Comparison of ENCODE assay signal across 12 cellular contexts in the genomic region with DNA sequence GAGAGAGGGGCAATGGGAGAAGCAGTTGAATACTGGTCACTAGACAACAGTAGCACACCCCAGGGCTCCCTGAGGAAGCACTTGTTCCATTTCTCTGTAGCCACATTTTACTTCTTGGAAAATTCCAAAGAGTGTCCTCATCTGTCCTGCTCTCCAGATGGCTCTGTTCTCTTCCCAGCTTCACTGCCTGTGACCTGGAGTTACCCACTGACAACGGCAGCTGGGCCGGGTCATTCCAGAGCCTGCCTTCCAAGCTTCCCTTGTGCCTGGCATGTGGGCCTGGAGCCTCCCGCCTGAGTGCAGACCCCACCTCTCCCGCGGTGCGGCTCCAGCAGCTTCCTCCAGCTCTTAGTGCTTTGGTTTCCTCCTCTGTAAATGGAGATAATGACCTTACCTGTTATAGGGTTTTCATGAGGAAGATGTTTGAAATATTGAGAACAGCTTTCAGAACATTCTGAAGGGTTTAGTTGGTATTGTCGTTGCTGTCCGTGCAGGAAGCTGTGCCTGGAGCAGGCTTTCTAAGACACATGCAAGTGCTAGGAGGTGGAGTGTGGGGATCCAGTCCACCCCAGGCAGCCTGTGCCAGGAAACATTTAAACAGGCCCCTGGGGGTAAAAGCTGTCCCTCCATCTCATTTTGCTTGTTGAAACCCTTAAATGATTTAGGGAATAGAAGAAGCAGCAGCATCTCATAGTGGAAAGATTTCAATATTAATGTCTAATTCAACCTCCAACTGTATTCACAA. TPM values are rescaled to one million over a fixed set of nuclear protein-coding genes. Genes with fewer than 3 reads are reported as not detected.
DNase-seq lines count a peak whose midpoint lies in the region; ATAC-seq and TF ChIP-seq lines count a peak whose summit lies in the region.
"Had no signal": no experiment of that assay in that cellular context is flagged by ENCODE, and none has a peak within 500 bp of the region (broad histone marks: within the 10 kb centered on the region; RNA-seq: fewer than 3 reads in every experiment).

No MANE protein-coding gene starts in this region.

- DNase-seq in DND-41 (no peak), RPMI7951 (ENCODE audit: low read depth) (peak; percentile 20), left cardiac atrium (no peak), sigmoid colon (peak; percentile 89), trophoblast cell (no peak), NCI-H510A (lab: John Stamatoyannopoulos, UW) (no peak)
- DNase-seq: NCI-H2171 had no signal

- no peak overlapping the region for H3K23ac ChIP-seq in trophoblast cell (ENCODE audit: low read length)

- no peak overlapping the region for H3K14ac ChIP-seq in trophoblast cell (ENCODE audit: low read length)

- H2BK120ac ChIP-seq in trophoblast cell (ENCODE audit: insufficient read depth, low read length, poor library complexity) = no peak overlapping the region

- H3K27ac ChIP-seq in DND-41 (ENCODE audit: low read length) (peak overlapping the region; percentile 78), sigmoid colon (peak overlapping the region; percentile 58 to 66 (median 63)), trophoblast cell (ENCODE audit: low read depth, low read length) (no peak overlapping the region)
- H3K27ac ChIP-seq: HL-60 had no signal

- H3K4ac ChIP-seq in trophoblast cell (ENCODE audit: low read depth, low read length) = no peak overlapping the region

- intact Hi-C loops in left cardiac atrium (cut with DNase I) = no loop called here
- intact Hi-C loops in sigmoid colon (cut with DNase I) = no loop called here

- H3K79me2 ChIP-seq in DND-41 (ENCODE audit: insufficient read depth, low read length) (no peaks in the 10 kb centered on the region), trophoblast cell (ENCODE audit: control insufficient read depth, insufficient read depth, low read length, poor library complexity) (no peaks in the 10 kb centered on the region)

- no peak for TF ChIP-seq POLR2A in sigmoid colon (IDR thresholded peaks at IDR 0.05)

- H3K4me3 ChIP-seq in DND-41 (ENCODE audit: low read depth in 1 of 2, low read length in 2 of 2) (peak overlapping the region in 1 of 2 experiments; percentile 62; a peak in 2 of 4 replicates), sigmoid colon (no peak overlapping the region), trophoblast cell (ENCODE audit: low read depth, low read length) (no peak overlapping the region)

- H3K36me3 ChIP-seq in DND-41 (ENCODE audit: insufficient read depth, low read length) = no peaks in the 10 kb centered on the region
- no peaks in the 10 kb centered on the region for H3K36me3 ChIP-seq in sigmoid colon
- no peaks in the 10 kb centered on the region for H3K36me3 ChIP-seq in trophoblast cell (ENCODE audit: control insufficient read depth in 1 of 2, insufficient read depth in 2 of 2, low read length in 2 of 2)

- WGBS in sigmoid colon, 2 donors = 74 to 78% methylated on average over 8 of the region's 8 CpGs
- no CpG with 5 or more reads among the region's 8 CpGs for WGBS in trophoblast cell (ENCODE audit: extremely low coverage, insufficient coverage, insufficient read length)

- ATAC-seq in DND-41 (ENCODE audit: insufficient read depth, low read depth) (no peak), left cardiac atrium (peak; percentile 25 to 51), HG03159 (IDR thresholded peaks at IDR 0.05; ENCODE audit: unreplicated experiment) (no peak), GM21381 (IDR thresholded peaks at IDR 0.05; ENCODE audit: unreplicated experiment) (no peak)

- H4K12ac ChIP-seq in trophoblast cell (ENCODE audit: low read depth, low read length) = no peak overlapping the region

- no peaks in the 10 kb centered on the region for H3K79me1 ChIP-seq in trophoblast cell (ENCODE audit: low read length)

- TF ChIP-seq CTCF in DND-41 (IDR thresholded peaks at IDR 0.05; ENCODE audit: borderline replicate concordance, extremely low read depth, low read length, poor library complexity, severe bottlenecking) = no peak
- no peak for TF ChIP-seq CTCF in sigmoid colon (IDR thresholded peaks at IDR 0.05)

- no peaks in the 10 kb centered on the region for H4K20me1 ChIP-seq in DND-41 (ENCODE audit: insufficient read depth, low read length)

- H4K8ac ChIP-seq in trophoblast cell (ENCODE audit: low read depth, low read length) = no peak overlapping the region

- H4K91ac ChIP-seq in trophoblast cell (ENCODE audit: low read depth, low read length) = no peak overlapping the region

- H3K4me1 ChIP-seq in DND-41 (ENCODE audit: insufficient read depth, low read length) (peaks cover 20% of the 10 kb centered on the region), sigmoid colon (peaks cover 0 to 30% (median 19%) of the 10 kb centered on the region in 4 donors), trophoblast cell (ENCODE audit: control insufficient read depth in 1 of 2, insufficient read depth in 2 of 2, low read length in 2 of 2) (peaks cover 4 to 10% of the 10 kb centered on the region in 2 experiments)

- H3K9ac ChIP-seq in DND-41 (ENCODE audit: low read depth, low read length) (peak overlapping the region; percentile 62), trophoblast cell (ENCODE audit: low read length) (no peak overlapping the region)

- H3K27me3 ChIP-seq in DND-41 (ENCODE audit: insufficient read depth, low read length, poor library complexity) (no peaks in the 10 kb centered on the region), sigmoid colon (no peaks in the 10 kb centered on the region), trophoblast cell (ENCODE audit: insufficient read depth, low read length) (no peaks in the 10 kb centered on the region)

- H2BK5ac ChIP-seq in trophoblast cell (ENCODE audit: low read depth, low read length, poor library complexity) = no peak overlapping the region

- H3K9me3 ChIP-seq in DND-41 (ENCODE audit: insufficient read depth, low read length, severe bottlenecking) (no peaks in the 10 kb centered on the region), sigmoid colon (peaks cover 0 to 3% (median 0%) of the 10 kb centered on the region in 4 donors), trophoblast cell (ENCODE audit: insufficient read depth, low read depth, low read length) (no peaks in the 10 kb centered on the region)

- peak overlapping the region; percentile 92 for H2AFZ ChIP-seq in DND-41 (ENCODE audit: low read depth, low read length)
- no peak overlapping the region for H2AFZ ChIP-seq in trophoblast cell (ENCODE audit: insufficient read depth, low read length, poor library complexity)

- no peak overlapping the region for H2BK12ac ChIP-seq in trophoblast cell (ENCODE audit: low read length)

- TF ChIP-seq EP300 in sigmoid colon (IDR thresholded peaks at IDR 0.05) = no peak

- H3K4me2 ChIP-seq in DND-41 (ENCODE audit: insufficient read depth, low read length) (peak overlapping the region; percentile 82), trophoblast cell (ENCODE audit: low read length) (no peak overlapping the region)

- no peak overlapping the region for H3K18ac ChIP-seq in trophoblast cell (ENCODE audit: low read length)

- H2AK5ac ChIP-seq in trophoblast cell (ENCODE audit: low read length) = no peak overlapping the region

RNA-seq across cellular contexts. Expression of a gene that starts 24.8 kb away (rescaled TPM):
- not detected in 2 replicates for total RNA-seq in RPMI7951 (2014; rRNA removed; shearing (Covaris generic))
- total RNA-seq in left cardiac atrium = 1 to 10 TPM; 1.1 to 2.3 TPM
- total RNA-seq in sigmoid colon = 10 to 100 TPM in 1 of 4 donors, 1 to 10 TPM in 3; 4.6 to 15.0 (median 5.3) TPM
- 1 to 10 TPM in 2 of 3 donors, under 1 TPM in 1; 0.46 to 2.4 (median 1.9) TPM for polyA plus RNA-seq in sigmoid colon
- polyA plus RNA-seq in trophoblast cell (2013) = not detected in 2 replicates

RNA-seq across cellular contexts. Expression of a gene that starts 32.0 kb away (rescaled TPM):
- total RNA-seq in RPMI7951 (2014; rRNA removed; shearing (Covaris generic)) = 0.36 TPM in 1 of 2 replicates, not detected in the other
- under 1 TPM; 0.29 to 0.73 TPM for total RNA-seq in left cardiac atrium
- total RNA-seq in sigmoid colon = under 1 TPM in 3 of 4 donors, not detected in 1; under 0.01 to 0.83 (median 0.33) TPM
- polyA plus RNA-seq in sigmoid colon = 1 to 10 TPM in 1 of 3 donors, under 1 TPM in 1, not detected in 1; 0.61 to 1.2 TPM
- 0.10 and 0.15 TPM in 2 replicates for polyA plus RNA-seq in trophoblast cell (2013)

RNA-seq across cellular contexts. Expression of a gene that starts 34.7 kb away (rescaled TPM):
- total RNA-seq in RPMI7951 (2014; rRNA removed; shearing (Covaris generic)) = not detected in 2 replicates
- total RNA-seq in left cardiac atrium = under 1 TPM in 1 of 2 donors, not detected in 1; 0.29 TPM
- total RNA-seq in sigmoid colon = not detected
- polyA plus RNA-seq in sigmoid colon = under 1 TPM in 1 of 3 donors, not detected in 2; 0.26 TPM
- not detected in 2 replicates for polyA plus RNA-seq in trophoblast cell (2013)
- total RNA-seq: pulmonary artery endothelial cell, WTC11 had no signal

Comparison
In these comparisons a context has a peak if more than half of its experiments do, and no peak if none do; other contexts are left out.
1. ATAC-seq: peak in left cardiac atrium (2 of 2); none in DND-41 (single experiment), HG03159 (single experiment) and GM21381 (single experiment).
2. DNase-seq: peak in RPMI7951 (single experiment) and sigmoid colon (single experiment); none in DND-41 (single experiment), left cardiac atrium (single experiment), trophoblast cell (0 of 2) and NCI-H510A (single experiment).